Comparison of ENCODE assay signal across 17 cellular contexts in genomic region chr2:121037480-121037879, GRCh38.
DNase-seq lines count a peak whose midpoint lies in the region; ATAC-seq and TF ChIP-seq lines count a peak whose summit lies in the region.
"Had no signal": no experiment of that assay in that cellular context is flagged by ENCODE, and none has a peak within 500 bp of the region (broad histone marks: within the 10 kb centered on the region; RNA-seq: fewer than 3 reads in every experiment).

No MANE protein-coding gene starts in this region.

- no peak overlapping the region for H3K27ac ChIP-seq in endodermal cell (ENCODE audit: low read depth, low read length)
- H3K27ac ChIP-seq: BLaER1 treated with 17β-estradiol and CSF1 and Interleukin-3, amounts not matched to agents 10 nM and 100 nM; HL-60 had no signal

- DNase-seq in activated CD8-positive, alpha-beta memory T cell treated with anti-CD3 and anti-CD28 coated beads, Interleukin-2, amount 10 ng/mL, durations not matched to agents 7 days and 5 days, result peak; percentile 19
- no peak for DNase-seq in activated CD8-positive, alpha-beta memory T cell treated with anti-CD3 and anti-CD28 coated beads, Interleukin-2, amount 50 U/mL, for 4 hours
- DNase-seq in endodermal cell (peak; percentile 25), osteocyte (ENCODE audit: extremely low spot score, unreplicated experiment) (peak; percentile 57), type B pancreatic cell (ENCODE audit: extremely low spot score, unreplicated experiment) (peak; percentile 53), NCI-H524 treated with DMSO at 0.1 percent for 48 hours (lab: John Stamatoyannopoulos, UW) (no peak), AG08396 (ENCODE audit: low spot score) (no peak)
- DNase-seq: 8988T; Calu3; CD4-positive, alpha-beta T cell; DMS 273 treated with DMSO at 0.1 percent for 48 hours; EL; HCEC 1CT; HFFc6 had no signal

- peaks cover 3% of the 10 kb centered on the region for H3K27me3 Mint-ChIP-seq in activated CD8-positive, alpha-beta memory T cell treated with anti-CD3 and anti-CD28 coated beads, Interleukin-2, amount 10 ng/mL, durations not matched to agents 7 days and 5 days
- H3K27me3 Mint-ChIP-seq in endodermal cell (ENCODE audit: insufficient read depth) (peaks cover 91% of the 10 kb centered on the region), osteocyte (ENCODE audit: unreplicated experiment) (peaks cover 62% of the 10 kb centered on the region), type B pancreatic cell (peaks cover 50% of the 10 kb centered on the region)

- no peak for ATAC-seq in activated CD8-positive, alpha-beta memory T cell treated with anti-CD3 and anti-CD28 coated beads, Interleukin-2, amount 10 ng/mL, durations not matched to agents 7 days and 5 days
- ATAC-seq in GM19397 (IDR thresholded peaks at IDR 0.05; ENCODE audit: unreplicated experiment), result no peak

- no peaks in the 10 kb centered on the region for H3K4me1 Mint-ChIP-seq in activated CD8-positive, alpha-beta memory T cell treated with anti-CD3 and anti-CD28 coated beads, Interleukin-2, amount 10 ng/mL, durations not matched to agents 7 days and 5 days
- H3K4me1 Mint-ChIP-seq in endodermal cell (peaks cover 7% of the 10 kb centered on the region), osteocyte (ENCODE audit: unreplicated experiment) (peaks cover 4% of the 10 kb centered on the region), type B pancreatic cell (ENCODE audit: unreplicated experiment) (peaks cover 27% of the 10 kb centered on the region)

- H3K4me3 ChIP-seq in endodermal cell (ENCODE audit: low read length), result no peak overlapping the region
- H3K4me3 ChIP-seq: BLaER1 treated with 17β-estradiol and CSF1 and Interleukin-3, amounts not matched to agents 10 nM and 100 nM had no signal

- no peaks in the 10 kb centered on the region for H3K36me3 Mint-ChIP-seq in activated CD8-positive, alpha-beta memory T cell treated with anti-CD3 and anti-CD28 coated beads, Interleukin-2, amount 10 ng/mL, durations not matched to agents 7 days and 5 days
- no peaks in the 10 kb centered on the region for H3K36me3 Mint-ChIP-seq in endodermal cell (ENCODE audit: low read depth)
- no peaks in the 10 kb centered on the region for H3K36me3 Mint-ChIP-seq in osteocyte (ENCODE audit: unreplicated experiment)
- no peaks in the 10 kb centered on the region for H3K36me3 Mint-ChIP-seq in type B pancreatic cell

- peaks cover 100% of the 10 kb centered on the region for H3K27me3 ChIP-seq in endodermal cell (ENCODE audit: control insufficient read depth, insufficient read depth, low read length, poor library complexity, severe bottlenecking)
- H3K27me3 ChIP-seq: BLaER1 treated with 17β-estradiol and CSF1 and Interleukin-3, amounts not matched to agents 10 nM and 100 nM had no signal

- no peaks in the 10 kb centered on the region for H3K9me3 Mint-ChIP-seq in activated CD8-positive, alpha-beta memory T cell treated with anti-CD3 and anti-CD28 coated beads, Interleukin-2, amount 10 ng/mL, durations not matched to agents 7 days and 5 days (ENCODE audit: low read depth)
- no peaks in the 10 kb centered on the region for H3K9me3 Mint-ChIP-seq in endodermal cell
- H3K9me3 Mint-ChIP-seq in osteocyte (ENCODE audit: unreplicated experiment), result no peaks in the 10 kb centered on the region
- no peaks in the 10 kb centered on the region for H3K9me3 Mint-ChIP-seq in type B pancreatic cell
- H3K9me3 Mint-ChIP-seq: CD4-positive, alpha-beta T cell; HFFc6 had no signal

- no peak overlapping the region for H3K27ac Mint-ChIP-seq in activated CD8-positive, alpha-beta memory T cell treated with anti-CD3 and anti-CD28 coated beads, Interleukin-2, amount 10 ng/mL, durations not matched to agents 7 days and 5 days
- H3K27ac Mint-ChIP-seq in endodermal cell (no peak overlapping the region), osteocyte (ENCODE audit: unreplicated experiment) (no peak overlapping the region), type B pancreatic cell (no peak overlapping the region)
- H3K27ac Mint-ChIP-seq: CD4-positive, alpha-beta T cell; HFFc6 had no signal

- no peaks in the 10 kb centered on the region for H3K9me3 ChIP-seq in endodermal cell (ENCODE audit: control insufficient read depth, low read length)
- H3K9me3 ChIP-seq: BLaER1 treated with 17β-estradiol and CSF1 and Interleukin-3, amounts not matched to agents 10 nM and 100 nM had no signal

- no peak overlapping the region for H3K4me3 Mint-ChIP-seq in activated CD8-positive, alpha-beta memory T cell treated with anti-CD3 and anti-CD28 coated beads, Interleukin-2, amount 10 ng/mL, durations not matched to agents 7 days and 5 days
- H3K4me3 Mint-ChIP-seq in endodermal cell (no peak overlapping the region), osteocyte (ENCODE audit: unreplicated experiment) (no peak overlapping the region), type B pancreatic cell (no peak overlapping the region)
- H3K4me3 Mint-ChIP-seq: CD4-positive, alpha-beta T cell; HFFc6 had no signal

- H3K9ac ChIP-seq in endodermal cell (ENCODE audit: extremely low read depth, low read length, poor library complexity, severe bottlenecking), result no peak overlapping the region
- H3K9ac ChIP-seq: BLaER1 treated with 17β-estradiol and CSF1 and Interleukin-3, amounts not matched to agents 10 nM and 100 nM had no signal

- no peaks in the 10 kb centered on the region for H3K36me3 ChIP-seq in endodermal cell (ENCODE audit: control insufficient read depth, insufficient read depth, low read length)
- H3K36me3 ChIP-seq: BLaER1 treated with 17β-estradiol and CSF1 and Interleukin-3, amounts not matched to agents 10 nM and 100 nM had no signal

- peaks cover 6% of the 10 kb centered on the region for H3K4me1 ChIP-seq in endodermal cell (ENCODE audit: control insufficient read depth, insufficient read depth, low read length)
- H3K4me1 ChIP-seq: BLaER1 treated with 17β-estradiol and CSF1 and Interleukin-3, amounts not matched to agents 10 nM and 100 nM had no signal

- CTCF ChIA-PET in activated CD8-positive, alpha-beta memory T cell treated with anti-CD3 and anti-CD28 coated beads, Interleukin-2, amount 10 ng/mL, durations not matched to agents 7 days and 5 days (lab: Charles Lee), result no interaction called here

- 88 to 100% methylated on average over 1 to 2 of the region's 2 CpGs for WGBS in endodermal cell (ENCODE audit: insufficient coverage in 1 of 2, insufficient read length in 1 of 2), 2 experiments

- TF ChIP-seq CTCF in endodermal cell (conservative IDR thresholded peaks at IDR 0.05), result no peak
- no peak for TF ChIP-seq CTCF in osteocyte (IDR thresholded peaks at IDR 0.05)
- no peak for TF ChIP-seq CTCF in type B pancreatic cell (conservative IDR thresholded peaks at IDR 0.05)

Comparison
In these comparisons a context has a peak if more than half of its experiments do, and no peak if none do; other contexts are left out.
1. DNase-seq: peak in activated CD8-positive, alpha-beta memory T cell treated with anti-CD3 and anti-CD28 coated beads, Interleukin-2, amount 10 ng/mL, durations not matched to agents 7 days and 5 days (single experiment), endodermal cell (single experiment), osteocyte (single experiment) and type B pancreatic cell (single experiment); none in activated CD8-positive, alpha-beta memory T cell treated with anti-CD3 and anti-CD28 coated beads, Interleukin-2, amount 50 U/mL, for 4 hours (single experiment), NCI-H524 treated with DMSO at 0.1 percent for 48 hours (single experiment) and AG08396 (single experiment).